In genomic region chr18:50623694-50624352, GRCh38 we compare ENCODE assay signal across 14 cellular contexts.
DNase-seq lines count a peak whose midpoint lies in the region; ATAC-seq and TF ChIP-seq lines count a peak whose summit lies in the region.
"Had no signal": no experiment of that assay in that cellular context is flagged by ENCODE, and none has a peak within 500 bp of the region (broad histone marks: within the 10 kb centered on the region; RNA-seq: fewer than 3 reads in every experiment).

No MANE protein-coding gene starts in this region.

- ATAC-seq in heart right ventricle (no peak), HG03460 (IDR thresholded peaks at IDR 0.05; ENCODE audit: unreplicated experiment) (no peak)

- no peak for TF ChIP-seq POLR2A in vagina (IDR thresholded peaks at IDR 0.05)

- H3K27ac ChIP-seq in right atrium auricular region: no peak overlapping the region
- no peak overlapping the region for H3K27ac ChIP-seq in heart right ventricle
- H3K27ac ChIP-seq in stomach smooth muscle (ENCODE audit: low read length): peak overlapping the region; percentile 74
- H3K27ac ChIP-seq in vagina: no peak overlapping the region
- no peak overlapping the region for H3K27ac ChIP-seq in coronary artery
- H3K27ac ChIP-seq: BLaER1 had no signal

- DNase-seq in right atrium auricular region (ENCODE audit: low spot score) (peak; percentile 16), heart right ventricle (no peak), LNCaP clone FGC (ENCODE audit: low read depth) (peak; percentile 69), fibroblast of gingiva (ENCODE audit: low read depth) (peak; percentile 6), vagina (ENCODE audit: extremely low spot score in 2 of 2) (no peak), coronary artery (ENCODE audit: low spot score) (no peak)
- DNase-seq: CD4-positive, alpha-beta T cell; CD8-positive, alpha-beta memory T cell; DMS 273 treated with DMSO at 0.1 percent for 48 hours; GOT3 had no signal

- no peaks in the 10 kb centered on the region for H3K9me3 ChIP-seq in right atrium auricular region
- no peaks in the 10 kb centered on the region for H3K9me3 ChIP-seq in heart right ventricle
- no peaks in the 10 kb centered on the region for H3K9me3 ChIP-seq in stomach smooth muscle (ENCODE audit: control insufficient read depth in 2 of 2, low read length in 2 of 2)
- no peaks in the 10 kb centered on the region for H3K9me3 ChIP-seq in vagina
- H3K9me3 ChIP-seq: BLaER1, HAP-1 had no signal

- no peaks in the 10 kb centered on the region for H3K36me3 ChIP-seq in right atrium auricular region
- no peaks in the 10 kb centered on the region for H3K36me3 ChIP-seq in heart right ventricle
- no peaks in the 10 kb centered on the region for H3K36me3 ChIP-seq in stomach smooth muscle (ENCODE audit: control insufficient read depth in 2 of 2, insufficient read depth in 2 of 2, low read length in 2 of 2)
- no peaks in the 10 kb centered on the region for H3K36me3 ChIP-seq in vagina
- H3K36me3 ChIP-seq: BLaER1, HAP-1 had no signal

- H3K4me3 ChIP-seq in right atrium auricular region (no peak overlapping the region), heart right ventricle (no peak overlapping the region), LNCaP clone FGC (ENCODE audit: low read depth, low read length) (no peak overlapping the region), stomach smooth muscle (ENCODE audit: low read length in 2 of 2) (no peak overlapping the region), vagina (no peak overlapping the region), coronary artery (no peak overlapping the region)
- H3K4me3 ChIP-seq: BLaER1, HAP-1 had no signal

- H3K27me3 ChIP-seq in right atrium auricular region (no peaks in the 10 kb centered on the region), heart right ventricle (no peaks in the 10 kb centered on the region), stomach smooth muscle (ENCODE audit: control insufficient read depth in 1 of 2, insufficient read depth in 2 of 2, low read length in 2 of 2) (no peaks in the 10 kb centered on the region), vagina (no peaks in the 10 kb centered on the region)
- H3K27me3 ChIP-seq: BLaER1 had no signal

- H3K4me1 ChIP-seq in right atrium auricular region (peaks cover 0 to 22% of the 10 kb centered on the region in 2 donors), heart right ventricle (peaks cover 0 to 18% (median 5%) of the 10 kb centered on the region in 9 donors), stomach smooth muscle (ENCODE audit: control insufficient read depth, insufficient read depth, low read length) (peaks cover 58% of the 10 kb centered on the region), vagina (no peaks in the 10 kb centered on the region)
- H3K4me1 ChIP-seq: HAP-1 had no signal

- intact Hi-C loops in heart right ventricle (cut with DNase I): no loop called here
- intact Hi-C loops in vagina (cut with DNase I): no loop called here

- no peak overlapping the region for H3K9ac ChIP-seq in stomach smooth muscle (ENCODE audit: low read length in 2 of 2)
- H3K9ac ChIP-seq: BLaER1 had no signal

- TF ChIP-seq CTCF in right atrium auricular region (IDR thresholded peaks at IDR 0.05) (no peak), heart right ventricle (IDR thresholded peaks at IDR 0.05) (no peak), LNCaP clone FGC (IDR thresholded peaks at IDR 0.05; ENCODE audit: control insufficient read depth, extremely low read depth, insufficient read depth) (no peak), vagina (IDR thresholded peaks at IDR 0.05) (no peak), coronary artery (IDR thresholded peaks at IDR 0.05) (no peak)

- 55 to 69% methylated on average over 4 of the region's 4 CpGs for WGBS in heart right ventricle, 2 donors

Comparison
In these comparisons a context has a peak if more than half of its experiments do, and no peak if none do; other contexts are left out.
1. DNase-seq: peak in right atrium auricular region (single experiment), LNCaP clone FGC (single experiment) and fibroblast of gingiva (single experiment); none in heart right ventricle (0 of 2), vagina (0 of 2) and coronary artery (single experiment).